In genomic region chr4:151227731-151228130, GRCh38 we compare ENCODE assay signal across 10 cellular contexts. TPM values are rescaled to one million over a fixed set of nuclear protein-coding genes. Genes with fewer than 3 reads are reported as not detected.
DNase-seq lines count a peak whose midpoint lies in the region; ATAC-seq, FAIRE-seq and TF ChIP-seq lines count a peak whose summit lies in the region.
"Had no signal": no experiment of that assay in that cellular context is flagged by ENCODE, and none has a peak within 500 bp of the region (broad histone marks: within the 10 kb centered on the region; RNA-seq: fewer than 3 reads in every experiment).

No MANE protein-coding gene starts in this region.

- no peak overlapping the region for H2BK120ac ChIP-seq in mesenchymal stem cell (ENCODE audit: low read depth, low read length)

- H2BK5ac ChIP-seq in mesenchymal stem cell (ENCODE audit: low read depth, low read length, poor library complexity, severe bottlenecking), result no peak overlapping the region

- no peak overlapping the region for H3K14ac ChIP-seq in mesenchymal stem cell (ENCODE audit: low read length in 2 of 2)

- TF ChIP-seq CTCF in epithelial cell of proximal tubule (conservative IDR thresholded peaks at IDR 0.05; ENCODE audit: low read depth, low read length) (no peak), thyroid gland (IDR thresholded peaks at IDR 0.05) (no peak)

- H3K4me1 ChIP-seq in mesenchymal stem cell (ENCODE audit: control insufficient read depth, insufficient read depth, low read depth, low read length) (peaks cover 2% of the 10 kb centered on the region), thyroid gland (peaks cover 6 to 15% of the 10 kb centered on the region in 2 donors)

- intact Hi-C loops in thyroid gland (cut with DNase I), result no loop called here

- peak overlapping the region; percentile 34 for H3K4me3 ChIP-seq in epithelial cell of proximal tubule (ENCODE audit: low read depth, low read length)
- H3K4me3 ChIP-seq in mesenchymal stem cell (ENCODE audit: insufficient read depth in 1 of 2, low read depth in 1 of 2, low read length in 2 of 2), result peak overlapping the region in 1 of 2 experiments; percentile 86
- H3K4me3 ChIP-seq in thyroid gland (replicated peaks in 1 of 3), result no peak overlapping the region

- H3K18ac ChIP-seq in mesenchymal stem cell (ENCODE audit: low read depth in 1 of 2, low read length in 2 of 2), result no peak overlapping the region

- H3K9me3 ChIP-seq in mesenchymal stem cell (ENCODE audit: control insufficient read depth, low read length), result no peaks in the 10 kb centered on the region
- H3K9me3 ChIP-seq in thyroid gland, result no peaks in the 10 kb centered on the region

- H2BK12ac ChIP-seq in mesenchymal stem cell (ENCODE audit: low read length in 2 of 2), result no peak overlapping the region

- H4K91ac ChIP-seq in mesenchymal stem cell (ENCODE audit: low read length), result no peak overlapping the region

- FAIRE-seq in GM12891 (lab: Jason Lieb, UNC), result no peak

- no peak overlapping the region for H2BK15ac ChIP-seq in mesenchymal stem cell (ENCODE audit: low read depth, poor library complexity, severe bottlenecking)

- H2AK5ac ChIP-seq in mesenchymal stem cell (ENCODE audit: low read length, severe bottlenecking), result no peak overlapping the region

- peak overlapping the region; percentile 59 for H3K4me2 ChIP-seq in mesenchymal stem cell (ENCODE audit: low read length, poor library complexity, severe bottlenecking)

- H4K8ac ChIP-seq in mesenchymal stem cell (ENCODE audit: low read length), result no peak overlapping the region

- H3K27ac ChIP-seq in mesenchymal stem cell (ENCODE audit: low read length, poor library complexity, severe bottlenecking), result peak overlapping the region; percentile 87
- H3K27ac ChIP-seq in thyroid gland, result peak overlapping the region; percentile 42 to 73 (median 55)

- H2AFZ ChIP-seq in mesenchymal stem cell (ENCODE audit: low read depth, low read length), result no peak overlapping the region

- peak overlapping the region; percentile 98 for H3K9ac ChIP-seq in mesenchymal stem cell (ENCODE audit: low read length)

- TF ChIP-seq POLR2A in thyroid gland (IDR thresholded peaks at IDR 0.05) (no peak), GM12891 (IDR thresholded peaks at IDR 0.05; ENCODE audit: low read depth, low read length) (no peak)

- no peak overlapping the region for H3K23ac ChIP-seq in mesenchymal stem cell (ENCODE audit: low read length in 2 of 2)

- ATAC-seq in GM19351 (IDR thresholded peaks at IDR 0.05; ENCODE audit: unreplicated experiment) (no peak), GM21528 (IDR thresholded peaks at IDR 0.05; ENCODE audit: low FRiP score, unreplicated experiment) (no peak)

- no peak overlapping the region for H3K4ac ChIP-seq in mesenchymal stem cell (ENCODE audit: low read depth in 1 of 2, low read length in 2 of 2)

- peaks cover 0 to 17% of the 10 kb centered on the region in 2 experiments for H3K36me3 ChIP-seq in mesenchymal stem cell (ENCODE audit: control insufficient read depth in 1 of 2, insufficient read depth in 2 of 2, low read depth in 1 of 2, low read length in 2 of 2)
- H3K36me3 ChIP-seq in thyroid gland, result no peaks in the 10 kb centered on the region

- H3K79me1 ChIP-seq in mesenchymal stem cell (replicated peaks; ENCODE audit: low read length, poor library complexity, severe bottlenecking), result peaks cover 14% of the 10 kb centered on the region

- DNase-seq in NCI-H460 (ENCODE audit: extremely low read depth, low read depth) (peak; percentile 15), epithelial cell of proximal tubule (ENCODE audit: low read depth) (peak; percentile 66), mesenchymal stem cell (peak; percentile 82), thyroid gland (peak; percentile 31 to 58), GM12891 (ENCODE audit: insufficient read length, low spot score) (no peak)
- DNase-seq in activated naive CD4-positive, alpha-beta T cell (lab: John Stamatoyannopoulos, UW), result no peak
- DNase-seq: KBM-7 had no signal

- 19% methylated on average over 3 of the region's 3 CpGs for WGBS in mesenchymal stem cell
- 26 to 35% methylated on average over 3 of the region's 3 CpGs for WGBS in thyroid gland, 2 donors

- H3K27me3 ChIP-seq in mesenchymal stem cell (ENCODE audit: control insufficient read depth in 1 of 2, insufficient read depth in 1 of 2, low read length in 2 of 2) (no peaks in the 10 kb centered on the region), thyroid gland (no peaks in the 10 kb centered on the region)

TF ChIP-seq in GM12891, 5 proteins besides CTCF, POLR2A, EP300 and RAD21:
- TF ChIP-seq POLR2AphosphoS5 (IDR thresholded peaks at IDR 0.05; ENCODE audit: low read depth, low read length) (no peak), SPI1 (IDR thresholded peaks at IDR 0.05; ENCODE audit: low read depth, low read length) (no peak), TAF1 (IDR thresholded peaks at IDR 0.05; ENCODE audit: low read depth, low read length) (no peak), POU2F2 (IDR thresholded peaks at IDR 0.05; ENCODE audit: low read depth, low read length) (no peak), PAX5 (IDR thresholded peaks at IDR 0.05; ENCODE audit: insufficient read depth, low read length, severe bottlenecking) (no peak)

RNA-seq across cellular contexts. Expression of gene PRSS48, which starts 49.2 kb away (rescaled TPM):
- not detected in 2 replicates for total RNA-seq in NCI-H460 (2014; rRNA removed; shearing (Covaris generic))
- polyA plus RNA-seq in NCI-H460 (2014; cell fraction: nucleus; rRNA removed), result not detected in 2 replicates
- total RNA-seq in epithelial cell of proximal tubule (not detected in 2 replicates), thyroid gland (not detected)
- not detected for polyA plus RNA-seq in mesenchymal stem cell (2013, experiment 1 of 2)
- polyA plus RNA-seq in mesenchymal stem cell (2013, experiment 2 of 2), result not detected
- polyA plus RNA-seq in GM12891 (2012; ENCODE audit: low read depth, missing spikeins), result not detected
- total RNA-seq: lower leg skin had no signal

Comparison
In these comparisons a context has a peak if more than half of its experiments do, and no peak if none do; other contexts are left out.
1. DNase-seq: peak in NCI-H460 (single experiment), epithelial cell of proximal tubule (single experiment), mesenchymal stem cell (single experiment) and thyroid gland (2 of 2); none in GM12891 (single experiment) and activated naive CD4-positive, alpha-beta T cell (0 of 4).